ENCODE assay signal across 17 cellular contexts in the genomic region with DNA sequence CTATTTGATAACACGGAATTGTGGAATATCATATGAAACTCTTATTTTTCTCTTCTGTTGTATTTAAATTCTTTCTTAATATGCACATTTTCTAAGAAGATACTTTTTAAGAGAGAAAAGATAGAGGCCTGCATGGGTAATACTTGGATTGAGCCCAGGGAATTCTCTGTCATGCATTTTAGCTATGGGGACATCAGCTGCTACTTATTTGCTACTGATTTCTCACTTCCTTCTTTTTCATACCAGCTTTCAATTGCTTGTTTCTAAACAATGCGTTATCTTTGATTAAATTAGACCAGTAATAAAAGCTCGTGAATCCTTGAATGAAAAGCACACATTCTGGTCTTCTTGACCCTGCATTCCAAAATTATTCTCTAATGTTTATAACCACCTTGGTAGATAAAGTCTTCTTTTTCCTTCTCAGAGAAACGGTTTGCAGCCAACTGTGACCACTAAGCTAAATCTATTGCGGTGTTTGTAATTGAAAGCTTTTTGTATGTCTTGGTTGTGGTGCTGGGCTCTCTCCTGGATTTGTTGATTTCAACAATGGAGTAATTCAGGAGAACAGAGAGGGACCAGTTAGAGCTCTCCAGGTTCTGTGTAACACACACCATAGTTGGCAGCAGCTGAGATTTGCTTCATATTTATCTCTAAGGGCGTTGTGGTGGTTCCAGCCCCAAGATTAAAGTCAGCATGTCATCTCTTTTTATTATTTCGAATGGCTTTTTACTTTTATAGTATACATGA.
DNase-seq lines count a peak whose midpoint lies in the region; FAIRE-seq and TF ChIP-seq lines count a peak whose summit lies in the region.
"Had no signal": no experiment of that assay in that cellular context is flagged by ENCODE, and none has a peak within 500 bp of the region (broad histone marks: within the 10 kb centered on the region; RNA-seq: fewer than 3 reads in every experiment).

No MANE protein-coding gene starts in this region.

- peak overlapping the region; percentile 59 for H3K27ac ChIP-seq in endodermal cell (ENCODE audit: low read depth, low read length)
- H3K27ac ChIP-seq: parathyroid adenoma had no signal

- H3K4me3 ChIP-seq in endodermal cell (ENCODE audit: low read length), result no peak overlapping the region
- H3K4me3 ChIP-seq: uterus had no signal

- no peaks in the 10 kb centered on the region for H3K36me3 Mint-ChIP-seq in endodermal cell (ENCODE audit: low read depth)

- no peaks in the 10 kb centered on the region for H3K27me3 Mint-ChIP-seq in endodermal cell (ENCODE audit: insufficient read depth)

- no peak overlapping the region for H3K9ac ChIP-seq in endodermal cell (ENCODE audit: extremely low read depth, low read length, poor library complexity, severe bottlenecking)
- H3K9ac ChIP-seq: parathyroid adenoma had no signal

- H3K4me1 ChIP-seq in endodermal cell (ENCODE audit: control insufficient read depth, insufficient read depth, low read length), result peaks cover 9% of the 10 kb centered on the region
- H3K4me1 ChIP-seq: uterus had no signal

- H3K4me3 Mint-ChIP-seq in endodermal cell, result no peak overlapping the region
- H3K4me3 Mint-ChIP-seq: activated T-cell treated with anti-CD3 and anti-CD28 coated beads, Interleukin-2, amount 50 U/mL, for 72 hours; HFFc6 had no signal

- no peaks in the 10 kb centered on the region for H3K36me3 ChIP-seq in endodermal cell (ENCODE audit: control insufficient read depth, insufficient read depth, low read length)
- H3K36me3 ChIP-seq: uterus had no signal

- TF ChIP-seq CTCF in endodermal cell (conservative IDR thresholded peaks at IDR 0.05), result no peak

- WGBS in endodermal cell (ENCODE audit: insufficient coverage in 1 of 2, insufficient read length in 1 of 2), 2 experiments, result 81 to 96% methylated on average over 2 to 7 of the region's 7 CpGs

- peaks cover 43% of the 10 kb centered on the region for H3K4me1 Mint-ChIP-seq in endodermal cell

- DNase-seq in NCI-H748 (lab: John Stamatoyannopoulos, UW; ENCODE audit: unreplicated experiment) (peak; percentile 48), NCI-H748 treated with DMSO at 0.1 percent for 48 hours (lab: John Stamatoyannopoulos, UW) (no peak), NCI-H2196 (lab: John Stamatoyannopoulos, UW; ENCODE audit: unreplicated experiment) (peak; percentile 36), endodermal cell (no peak), superior temporal gyrus (ENCODE audit: extremely low spot score) (peak; percentile 84), ACHN (no peak), urothelium cell line (ENCODE audit: low spot score) (no peak), KG1 (lab: John Stamatoyannopoulos, UW) (no peak)
- DNase-seq: activated T-cell treated with anti-CD3 and anti-CD28 coated beads, Interleukin-2, amount 50 U/mL, for 72 hours; aorta; DMS 273 treated with DMSO at 0.1 percent for 48 hours; HFFc6; NCI-H526 treated with DMSO at 0.1 percent for 48 hours; stimulated activated CD8-positive, alpha-beta memory T cell treated with anti-CD3 and anti-CD28 coated beads, Interleukin-4, amount 100 ng/mL, for 48 hours; uterus had no signal

- no peak overlapping the region for H3K27ac Mint-ChIP-seq in endodermal cell
- H3K27ac Mint-ChIP-seq: activated T-cell treated with anti-CD3 and anti-CD28 coated beads, Interleukin-2, amount 50 U/mL, for 72 hours; HFFc6 had no signal

- no peaks in the 10 kb centered on the region for H3K9me3 ChIP-seq in endodermal cell (ENCODE audit: control insufficient read depth, low read length)
- H3K9me3 ChIP-seq: uterus had no signal

- no peaks in the 10 kb centered on the region for H3K27me3 ChIP-seq in endodermal cell (ENCODE audit: control insufficient read depth, insufficient read depth, low read length, poor library complexity, severe bottlenecking)
- H3K27me3 ChIP-seq: uterus had no signal

- in situ Hi-C loops in ACHN (cut with HindIII; ENCODE audit: low pct_ligation_motif_present, low pct_unique_long_range_greater_than_20kb, low sequenced_read_pairs), result no loop called here

- no peaks in the 10 kb centered on the region for H3K9me3 Mint-ChIP-seq in endodermal cell
- H3K9me3 Mint-ChIP-seq: activated T-cell treated with anti-CD3 and anti-CD28 coated beads, Interleukin-2, amount 50 U/mL, for 72 hours; HFFc6 had no signal

- FAIRE-seq in urothelium cell line (lab: Jason Lieb, UNC), result no peak
- FAIRE-seq: endothelial cell of umbilical vein had no signal

Comparison
In these comparisons a context has a peak if more than half of its experiments do, and no peak if none do; other contexts are left out.
1. DNase-seq: peak in NCI-H748 (single experiment), NCI-H2196 (single experiment) and superior temporal gyrus (single experiment); none in NCI-H748 treated with DMSO at 0.1 percent for 48 hours (single experiment), endodermal cell (single experiment), ACHN (single experiment), urothelium cell line (single experiment) and KG1 (single experiment).